In genomic region chr15:90718232-90718631, GRCh38 we compare ENCODE assay signal across 1 cellular context.
TF ChIP-seq lines count a peak whose summit lies in the region.

No MANE protein-coding gene starts in this region.

TF ChIP-seq in IMR-90, 13 proteins besides CTCF, POLR2A, EP300 and RAD21:
- TF ChIP-seq BHLHE40 (IDR thresholded peaks at IDR 0.05; ENCODE audit: low read depth, low read length) (no peak), RFX5 (IDR thresholded peaks at IDR 0.05; ENCODE audit: low read depth, low read length) (no peak), MAZ (IDR thresholded peaks at IDR 0.05; ENCODE audit: borderline replicate concordance, low read depth, low read length) (no peak), RCOR1 (IDR thresholded peaks at IDR 0.05; ENCODE audit: insufficient replicate concordance, low read length) (no peak), SMC3 (IDR thresholded peaks at IDR 0.05; ENCODE audit: low read depth, low read length) (no peak), ELK1 (IDR thresholded peaks at IDR 0.05; ENCODE audit: borderline replicate concordance, low read depth, low read length) (no peak), FOS (IDR thresholded peaks at IDR 0.05; ENCODE audit: low read depth, low read length) (no peak), CEBPB (IDR thresholded peaks at IDR 0.05; ENCODE audit: low read depth, low read length) (no peak), USF2 (IDR thresholded peaks at IDR 0.05; ENCODE audit: low read depth, low read length) (no peak), NFE2L2 (IDR thresholded peaks at IDR 0.05; ENCODE audit: low read depth, low read length) (no peak), CHD1 (IDR thresholded peaks at IDR 0.05; ENCODE audit: low read depth, low read length) (no peak), MXI1 (IDR thresholded peaks at IDR 0.05; ENCODE audit: borderline replicate concordance, low read depth, low read length) (no peak), MAFK (IDR thresholded peaks at IDR 0.05; ENCODE audit: low read depth, low read length) (no peak)
